In the genomic region with DNA sequence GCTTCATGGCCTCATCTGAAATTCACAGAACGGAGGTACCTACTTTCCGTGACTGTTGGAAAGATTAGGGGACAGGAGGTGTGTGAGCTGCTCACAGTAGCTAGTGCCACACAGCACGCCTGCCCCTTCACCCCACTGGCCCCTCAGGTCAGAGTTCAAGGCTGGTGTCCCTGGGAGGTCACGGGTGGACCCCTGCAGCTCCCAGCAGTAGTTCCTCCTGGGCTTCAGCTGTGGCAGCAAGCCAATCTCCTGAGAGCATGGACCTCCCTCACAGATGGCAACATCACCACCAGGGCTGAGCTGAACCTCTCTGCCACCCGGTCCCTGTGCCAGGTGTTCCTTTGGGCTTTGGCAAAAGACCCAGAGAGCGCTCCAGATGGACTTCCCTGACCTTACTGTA, we compare ENCODE assay signal across 1 cellular context.
TF ChIP-seq lines count a peak whose summit lies in the region.

No MANE protein-coding gene starts in this region.

TF ChIP-seq in K562, 482 proteins besides CTCF, POLR2A, EP300 and RAD21:
- TF ChIP-seq RFX1 (IDR thresholded peaks at IDR 0.05) (no peak), ETV6 (IDR thresholded peaks at IDR 0.05; ENCODE audit: borderline replicate concordance in 1 of 2, low read depth in 2 of 2, low read length in 1 of 2) (no peak), ETV6 (CRISPR knock-in tag; IDR thresholded peaks at IDR 0.05; ENCODE audit: borderline replicate concordance) (no peak), CBX3 (IDR thresholded peaks at IDR 0.05; ENCODE audit: borderline replicate concordance in 1 of 2, low read length in 2 of 2) (no peak), SRSF7 (optimal IDR thresholded peaks at IDR 0.05; ENCODE audit: low read depth, low read length) (no peak), ZFP36 (IDR thresholded peaks at IDR 0.05; ENCODE audit: low read depth, low read length, partially characterized antibody) (no peak), PCBP1 (IDR thresholded peaks at IDR 0.05; ENCODE audit: low read depth, low read length, poor library complexity, severe bottlenecking) (no peak), ZNF764 (CRISPR knock-in tag; IDR thresholded peaks at IDR 0.05; ENCODE audit: low read depth) (no peak), SIN3A (IDR thresholded peaks at IDR 0.05; ENCODE audit: borderline replicate concordance in 2 of 2, control insufficient read depth in 1 of 2, low read depth in 2 of 2, low read length in 2 of 2) (no peak), SPI1 (IDR thresholded peaks at IDR 0.05; ENCODE audit: borderline replicate concordance, low read depth, low read length) (no peak), FOXJ3 (CRISPR knock-in tag; IDR thresholded peaks at IDR 0.05) (no peak), CHD2 (IDR thresholded peaks at IDR 0.05; ENCODE audit: low read depth, low read length) (no peak), ZNF551 (CRISPR knock-in tag; IDR thresholded peaks at IDR 0.05) (no peak)
- TF ChIP-seq, protein P1, sequence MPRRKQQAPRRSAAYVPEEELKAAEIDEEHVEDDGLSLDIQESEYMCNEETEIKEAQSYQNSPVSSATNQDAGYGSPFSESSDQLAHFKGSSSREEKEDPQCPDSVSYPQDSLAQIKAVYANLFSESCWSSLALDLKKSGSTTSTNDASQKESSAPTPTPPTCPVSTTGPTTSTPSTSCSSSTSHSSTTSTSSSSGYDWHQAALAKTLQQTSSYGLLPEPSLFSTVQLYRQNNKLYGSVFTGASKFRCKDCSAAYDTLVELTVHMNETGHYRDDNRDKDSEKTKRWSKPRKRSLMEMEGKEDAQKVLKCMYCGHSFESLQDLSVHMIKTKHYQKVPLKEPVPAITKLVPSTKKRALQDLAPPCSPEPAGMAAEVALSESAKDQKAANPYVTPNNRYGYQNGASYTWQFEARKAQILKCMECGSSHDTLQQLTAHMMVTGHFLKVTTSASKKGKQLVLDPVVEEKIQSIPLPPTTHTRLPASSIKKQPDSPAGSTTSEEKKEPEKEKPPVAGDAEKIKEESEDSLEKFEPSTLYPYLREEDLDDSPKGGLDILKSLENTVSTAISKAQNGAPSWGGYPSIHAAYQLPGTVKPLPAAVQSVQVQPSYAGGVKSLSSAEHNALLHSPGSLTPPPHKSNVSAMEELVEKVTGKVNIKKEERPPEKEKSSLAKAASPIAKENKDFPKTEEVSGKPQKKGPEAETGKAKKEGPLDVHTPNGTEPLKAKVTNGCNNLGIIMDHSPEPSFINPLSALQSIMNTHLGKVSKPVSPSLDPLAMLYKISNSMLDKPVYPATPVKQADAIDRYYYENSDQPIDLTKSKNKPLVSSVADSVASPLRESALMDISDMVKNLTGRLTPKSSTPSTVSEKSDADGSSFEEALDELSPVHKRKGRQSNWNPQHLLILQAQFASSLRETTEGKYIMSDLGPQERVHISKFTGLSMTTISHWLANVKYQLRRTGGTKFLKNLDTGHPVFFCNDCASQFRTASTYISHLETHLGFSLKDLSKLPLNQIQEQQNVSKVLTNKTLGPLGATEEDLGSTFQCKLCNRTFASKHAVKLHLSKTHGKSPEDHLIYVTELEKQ (CRISPR knock-in tag; IDR thresholded peaks at IDR 0.05) = no peak
- TF ChIP-seq, protein P2, sequence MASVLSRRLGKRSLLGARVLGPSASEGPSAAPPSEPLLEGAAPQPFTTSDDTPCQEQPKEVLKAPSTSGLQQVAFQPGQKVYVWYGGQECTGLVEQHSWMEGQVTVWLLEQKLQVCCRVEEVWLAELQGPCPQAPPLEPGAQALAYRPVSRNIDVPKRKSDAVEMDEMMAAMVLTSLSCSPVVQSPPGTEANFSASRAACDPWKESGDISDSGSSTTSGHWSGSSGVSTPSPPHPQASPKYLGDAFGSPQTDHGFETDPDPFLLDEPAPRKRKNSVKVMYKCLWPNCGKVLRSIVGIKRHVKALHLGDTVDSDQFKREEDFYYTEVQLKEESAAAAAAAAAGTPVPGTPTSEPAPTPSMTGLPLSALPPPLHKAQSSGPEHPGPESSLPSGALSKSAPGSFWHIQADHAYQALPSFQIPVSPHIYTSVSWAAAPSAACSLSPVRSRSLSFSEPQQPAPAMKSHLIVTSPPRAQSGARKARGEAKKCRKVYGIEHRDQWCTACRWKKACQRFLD (CRISPR knock-in tag; IDR thresholded peaks at IDR 0.05) = no peak
- TF ChIP-seq, protein P3, sequence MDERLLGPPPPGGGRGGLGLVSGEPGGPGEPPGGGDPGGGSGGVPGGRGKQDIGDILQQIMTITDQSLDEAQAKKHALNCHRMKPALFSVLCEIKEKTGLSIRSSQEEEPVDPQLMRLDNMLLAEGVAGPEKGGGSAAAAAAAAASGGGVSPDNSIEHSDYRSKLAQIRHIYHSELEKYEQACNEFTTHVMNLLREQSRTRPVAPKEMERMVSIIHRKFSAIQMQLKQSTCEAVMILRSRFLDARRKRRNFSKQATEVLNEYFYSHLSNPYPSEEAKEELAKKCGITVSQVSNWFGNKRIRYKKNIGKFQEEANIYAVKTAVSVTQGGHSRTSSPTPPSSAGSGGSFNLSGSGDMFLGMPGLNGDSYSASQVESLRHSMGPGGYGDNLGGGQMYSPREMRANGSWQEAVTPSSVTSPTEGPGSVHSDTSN (CRISPR knock-in tag; IDR thresholded peaks at IDR 0.05; ENCODE audit: low read depth) = no peak
- TF ChIP-seq, protein P3 (tag; conservative IDR thresholded peaks at IDR 0.05; ENCODE audit: low read depth) = no peak
- TF ChIP-seq, protein P4, sequence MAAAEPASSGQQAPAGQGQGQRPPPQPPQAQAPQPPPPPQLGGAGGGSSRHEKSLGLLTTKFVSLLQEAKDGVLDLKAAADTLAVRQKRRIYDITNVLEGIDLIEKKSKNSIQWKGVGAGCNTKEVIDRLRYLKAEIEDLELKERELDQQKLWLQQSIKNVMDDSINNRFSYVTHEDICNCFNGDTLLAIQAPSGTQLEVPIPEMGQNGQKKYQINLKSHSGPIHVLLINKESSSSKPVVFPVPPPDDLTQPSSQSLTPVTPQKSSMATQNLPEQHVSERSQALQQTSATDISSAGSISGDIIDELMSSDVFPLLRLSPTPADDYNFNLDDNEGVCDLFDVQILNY (CRISPR knock-in tag; IDR thresholded peaks at IDR 0.05) = no peak
- TF ChIP-seq, protein P5, sequence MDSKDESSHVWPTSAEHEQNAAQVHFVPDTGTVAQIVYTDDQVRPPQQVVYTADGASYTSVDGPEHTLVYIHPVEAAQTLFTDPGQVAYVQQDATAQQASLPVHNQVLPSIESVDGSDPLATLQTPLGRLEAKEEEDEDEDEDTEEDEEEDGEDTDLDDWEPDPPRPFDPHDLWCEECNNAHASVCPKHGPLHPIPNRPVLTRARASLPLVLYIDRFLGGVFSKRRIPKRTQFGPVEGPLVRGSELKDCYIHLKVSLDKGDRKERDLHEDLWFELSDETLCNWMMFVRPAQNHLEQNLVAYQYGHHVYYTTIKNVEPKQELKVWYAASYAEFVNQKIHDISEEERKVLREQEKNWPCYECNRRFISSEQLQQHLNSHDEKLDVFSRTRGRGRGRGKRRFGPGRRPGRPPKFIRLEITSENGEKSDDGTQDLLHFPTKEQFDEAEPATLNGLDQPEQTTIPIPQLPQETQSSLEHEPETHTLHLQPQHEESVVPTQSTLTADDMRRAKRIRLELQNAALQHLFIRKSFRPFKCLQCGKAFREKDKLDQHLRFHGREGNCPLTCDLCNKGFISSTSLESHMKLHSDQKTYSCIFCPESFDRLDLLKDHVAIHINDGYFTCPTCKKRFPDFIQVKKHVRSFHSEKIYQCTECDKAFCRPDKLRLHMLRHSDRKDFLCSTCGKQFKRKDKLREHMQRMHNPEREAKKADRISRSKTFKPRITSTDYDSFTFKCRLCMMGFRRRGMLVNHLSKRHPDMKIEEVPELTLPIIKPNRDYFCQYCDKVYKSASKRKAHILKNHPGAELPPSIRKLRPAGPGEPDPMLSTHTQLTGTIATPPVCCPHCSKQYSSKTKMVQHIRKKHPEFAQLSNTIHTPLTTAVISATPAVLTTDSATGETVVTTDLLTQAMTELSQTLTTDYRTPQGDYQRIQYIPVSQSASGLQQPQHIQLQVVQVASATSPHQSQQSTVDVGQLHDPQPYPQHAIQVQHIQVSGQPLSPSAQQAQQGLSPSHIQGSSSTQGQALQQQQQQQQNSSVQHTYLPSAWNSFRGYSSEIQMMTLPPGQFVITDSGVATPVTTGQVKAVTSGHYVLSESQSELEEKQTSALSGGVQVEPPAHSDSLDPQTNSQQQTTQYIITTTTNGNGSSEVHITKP (IDR thresholded peaks at IDR 0.05; ENCODE audit: partially characterized antibody) = no peak
- TF ChIP-seq, protein P6, sequence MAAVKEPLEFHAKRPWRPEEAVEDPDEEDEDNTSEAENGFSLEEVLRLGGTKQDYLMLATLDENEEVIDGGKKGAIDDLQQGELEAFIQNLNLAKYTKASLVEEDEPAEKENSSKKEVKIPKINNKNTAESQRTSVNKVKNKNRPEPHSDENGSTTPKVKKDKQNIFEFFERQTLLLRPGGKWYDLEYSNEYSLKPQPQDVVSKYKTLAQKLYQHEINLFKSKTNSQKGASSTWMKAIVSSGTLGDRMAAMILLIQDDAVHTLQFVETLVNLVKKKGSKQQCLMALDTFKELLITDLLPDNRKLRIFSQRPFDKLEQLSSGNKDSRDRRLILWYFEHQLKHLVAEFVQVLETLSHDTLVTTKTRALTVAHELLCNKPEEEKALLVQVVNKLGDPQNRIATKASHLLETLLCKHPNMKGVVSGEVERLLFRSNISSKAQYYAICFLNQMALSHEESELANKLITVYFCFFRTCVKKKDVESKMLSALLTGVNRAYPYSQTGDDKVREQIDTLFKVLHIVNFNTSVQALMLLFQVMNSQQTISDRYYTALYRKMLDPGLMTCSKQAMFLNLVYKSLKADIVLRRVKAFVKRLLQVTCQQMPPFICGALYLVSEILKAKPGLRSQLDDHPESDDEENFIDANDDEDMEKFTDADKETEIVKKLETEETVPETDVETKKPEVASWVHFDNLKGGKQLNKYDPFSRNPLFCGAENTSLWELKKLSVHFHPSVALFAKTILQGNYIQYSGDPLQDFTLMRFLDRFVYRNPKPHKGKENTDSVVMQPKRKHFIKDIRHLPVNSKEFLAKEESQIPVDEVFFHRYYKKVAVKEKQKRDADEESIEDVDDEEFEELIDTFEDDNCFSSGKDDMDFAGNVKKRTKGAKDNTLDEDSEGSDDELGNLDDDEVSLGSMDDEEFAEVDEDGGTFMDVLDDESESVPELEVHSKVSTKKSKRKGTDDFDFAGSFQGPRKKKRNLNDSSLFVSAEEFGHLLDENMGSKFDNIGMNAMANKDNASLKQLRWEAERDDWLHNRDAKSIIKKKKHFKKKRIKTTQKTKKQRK (IDR thresholded peaks at IDR 0.05; ENCODE audit: borderline replicate concordance, low read depth, low read length) = no peak
